17 cellular contexts compared by ENCODE assay signal in genomic region chr7:82166666-82167065, GRCh38.
DNase-seq lines count a peak whose midpoint lies in the region; ATAC-seq and TF ChIP-seq lines count a peak whose summit lies in the region.
"Had no signal": no experiment of that assay in that cellular context is flagged by ENCODE, and none has a peak within 500 bp of the region (broad histone marks: within the 10 kb centered on the region; RNA-seq: fewer than 3 reads in every experiment).

No MANE protein-coding gene starts in this region.

- no peaks in the 10 kb centered on the region for H3K36me3 Mint-ChIP-seq in glutamatergic neuron (ENCODE audit: unreplicated experiment)
- no peaks in the 10 kb centered on the region for H3K36me3 Mint-ChIP-seq in natural killer cell treated with Interleukin-12 subunit alpha and Interleukin-12 subunit beta and Interleukin-15 and Interleukin-18, amount 100 ng/mL, for 72 hours
- H3K36me3 Mint-ChIP-seq: activated CD8-positive, alpha-beta memory T cell treated with anti-CD3 and anti-CD28 coated beads, Interleukin-2, amount 10 ng/mL, durations not matched to agents 7 days and 5 days; activated naive CD4-positive, alpha-beta T cell treated with anti-CD3 and anti-CD28 coated beads, Interleukin-2, amount 10 ng/mL, durations not matched to agents 7 days and 5 days had no signal

- peaks cover 8% of the 10 kb centered on the region for H3K9me3 Mint-ChIP-seq in glutamatergic neuron (ENCODE audit: unreplicated experiment)
- peaks cover 4% of the 10 kb centered on the region for H3K9me3 Mint-ChIP-seq in natural killer cell treated with Interleukin-12 subunit alpha and Interleukin-12 subunit beta and Interleukin-15 and Interleukin-18, amount 100 ng/mL, for 72 hours
- H3K9me3 Mint-ChIP-seq: activated naive CD4-positive, alpha-beta T cell treated with anti-CD3 and anti-CD28 coated beads, Interleukin-2, amount 10 ng/mL, durations not matched to agents 7 days and 5 days; stimulated activated naive CD8-positive, alpha-beta T cell treated with anti-CD3 and anti-CD28 coated beads, Interleukin-15, amount 100 ng/mL, for 72 hours had no signal

- H3K27me3 Mint-ChIP-seq in glutamatergic neuron (ENCODE audit: unreplicated experiment), result no peaks in the 10 kb centered on the region
- no peaks in the 10 kb centered on the region for H3K27me3 Mint-ChIP-seq in natural killer cell treated with Interleukin-12 subunit alpha and Interleukin-12 subunit beta and Interleukin-15 and Interleukin-18, amount 100 ng/mL, for 72 hours
- H3K27me3 Mint-ChIP-seq: activated CD8-positive, alpha-beta memory T cell treated with anti-CD3 and anti-CD28 coated beads, Interleukin-2, amount 10 ng/mL, durations not matched to agents 7 days and 5 days; activated naive CD4-positive, alpha-beta T cell treated with anti-CD3 and anti-CD28 coated beads, Interleukin-2, amount 10 ng/mL, durations not matched to agents 7 days and 5 days; stimulated activated naive CD8-positive, alpha-beta T cell treated with anti-CD3 and anti-CD28 coated beads, Interleukin-15, amount 100 ng/mL, for 72 hours had no signal

- TF ChIP-seq CTCF in glutamatergic neuron (IDR thresholded peaks at IDR 0.05; ENCODE audit: partially characterized antibody, unreplicated experiment), result no peak

- H3K4me1 Mint-ChIP-seq in glutamatergic neuron (ENCODE audit: low read depth, unreplicated experiment), result peaks cover 42% of the 10 kb centered on the region
- no peaks in the 10 kb centered on the region for H3K4me1 Mint-ChIP-seq in natural killer cell treated with Interleukin-12 subunit alpha and Interleukin-12 subunit beta and Interleukin-15 and Interleukin-18, amount 100 ng/mL, for 72 hours (ENCODE audit: low read depth in 2 of 2)
- H3K4me1 Mint-ChIP-seq: activated CD8-positive, alpha-beta memory T cell treated with anti-CD3 and anti-CD28 coated beads, Interleukin-2, amount 10 ng/mL, durations not matched to agents 7 days and 5 days; activated naive CD4-positive, alpha-beta T cell treated with anti-CD3 and anti-CD28 coated beads, Interleukin-2, amount 10 ng/mL, durations not matched to agents 7 days and 5 days; stimulated activated naive CD8-positive, alpha-beta T cell treated with anti-CD3 and anti-CD28 coated beads, Interleukin-15, amount 100 ng/mL, for 72 hours had no signal

- DNase-seq in D341Med (ENCODE audit: low spot score) (peak; percentile 29), NCI-H1417 treated with DMSO at 0.1 percent for 48 hours (lab: John Stamatoyannopoulos, UW) (peak; percentile 100), NCI-H82 treated with DMSO at 0.1 percent for 48 hours (lab: John Stamatoyannopoulos, UW; ENCODE audit: unreplicated experiment) (peak; percentile 71), glutamatergic neuron (no peak), ureter (ENCODE audit: low spot score) (no peak)
- DNase-seq in natural killer cell treated with Interleukin-12 subunit alpha and Interleukin-12 subunit beta and Interleukin-15 and Interleukin-18, amount 100 ng/mL, for 72 hours (ENCODE audit: low spot score), result no peak
- DNase-seq: activated CD8-positive, alpha-beta memory T cell treated with anti-CD3 and anti-CD28 coated beads, Interleukin-2, amount 10 ng/mL, durations not matched to agents 7 days and 5 days; activated naive CD4-positive, alpha-beta T cell treated with anti-CD3 and anti-CD28 coated beads, Interleukin-2, amount 10 ng/mL, durations not matched to agents 7 days and 5 days; body of pancreas; foreskin melanocyte; Karpas-422; NCI-H446 treated with DMSO at 0.1 percent for 48 hours; ovary; Peyer's patch; stimulated activated naive CD8-positive, alpha-beta T cell treated with anti-CD3 and anti-CD28 coated beads, Interleukin-15, amount 100 ng/mL, for 72 hours had no signal

- H3K27ac Mint-ChIP-seq in glutamatergic neuron (ENCODE audit: unreplicated experiment), result peak overlapping the region; percentile 90
- no peak overlapping the region for H3K27ac Mint-ChIP-seq in natural killer cell treated with Interleukin-12 subunit alpha and Interleukin-12 subunit beta and Interleukin-15 and Interleukin-18, amount 100 ng/mL, for 72 hours
- H3K27ac Mint-ChIP-seq: activated CD8-positive, alpha-beta memory T cell treated with anti-CD3 and anti-CD28 coated beads, Interleukin-2, amount 10 ng/mL, durations not matched to agents 7 days and 5 days; activated naive CD4-positive, alpha-beta T cell treated with anti-CD3 and anti-CD28 coated beads, Interleukin-2, amount 10 ng/mL, durations not matched to agents 7 days and 5 days; stimulated activated naive CD8-positive, alpha-beta T cell treated with anti-CD3 and anti-CD28 coated beads, Interleukin-15, amount 100 ng/mL, for 72 hours had no signal

- ATAC-seq in HG03108 (IDR thresholded peaks at IDR 0.05; ENCODE audit: unreplicated experiment) (no peak), HG03457 (IDR thresholded peaks at IDR 0.05; ENCODE audit: unreplicated experiment) (no peak)
- ATAC-seq in natural killer cell treated with Interleukin-12 subunit alpha and Interleukin-12 subunit beta and Interleukin-15 and Interleukin-18, amount 100 ng/mL, for 72 hours, result no peak
- ATAC-seq: activated CD8-positive, alpha-beta memory T cell treated with anti-CD3 and anti-CD28 coated beads, Interleukin-2, amount 10 ng/mL, durations not matched to agents 7 days and 5 days; body of pancreas; stimulated activated naive CD8-positive, alpha-beta T cell treated with anti-CD3 and anti-CD28 coated beads, Interleukin-15, amount 100 ng/mL, for 72 hours had no signal

- peak overlapping the region; percentile 35 for H3K4me3 Mint-ChIP-seq in glutamatergic neuron (ENCODE audit: unreplicated experiment)
- no peak overlapping the region for H3K4me3 Mint-ChIP-seq in natural killer cell treated with Interleukin-12 subunit alpha and Interleukin-12 subunit beta and Interleukin-15 and Interleukin-18, amount 100 ng/mL, for 72 hours
- H3K4me3 Mint-ChIP-seq: activated CD8-positive, alpha-beta memory T cell treated with anti-CD3 and anti-CD28 coated beads, Interleukin-2, amount 10 ng/mL, durations not matched to agents 7 days and 5 days; activated naive CD4-positive, alpha-beta T cell treated with anti-CD3 and anti-CD28 coated beads, Interleukin-2, amount 10 ng/mL, durations not matched to agents 7 days and 5 days; stimulated activated naive CD8-positive, alpha-beta T cell treated with anti-CD3 and anti-CD28 coated beads, Interleukin-15, amount 100 ng/mL, for 72 hours had no signal

Comparison
In these comparisons a context has a peak if more than half of its experiments do, and no peak if none do; other contexts are left out.
1. DNase-seq: peak in D341Med (single experiment), NCI-H1417 treated with DMSO at 0.1 percent for 48 hours (single experiment) and NCI-H82 treated with DMSO at 0.1 percent for 48 hours (single experiment); none in glutamatergic neuron (single experiment), ureter (single experiment) and natural killer cell treated with Interleukin-12 subunit alpha and Interleukin-12 subunit beta and Interleukin-15 and Interleukin-18, amount 100 ng/mL, for 72 hours (single experiment).